11 cellular contexts compared by ENCODE assay signal in the genomic region with DNA sequence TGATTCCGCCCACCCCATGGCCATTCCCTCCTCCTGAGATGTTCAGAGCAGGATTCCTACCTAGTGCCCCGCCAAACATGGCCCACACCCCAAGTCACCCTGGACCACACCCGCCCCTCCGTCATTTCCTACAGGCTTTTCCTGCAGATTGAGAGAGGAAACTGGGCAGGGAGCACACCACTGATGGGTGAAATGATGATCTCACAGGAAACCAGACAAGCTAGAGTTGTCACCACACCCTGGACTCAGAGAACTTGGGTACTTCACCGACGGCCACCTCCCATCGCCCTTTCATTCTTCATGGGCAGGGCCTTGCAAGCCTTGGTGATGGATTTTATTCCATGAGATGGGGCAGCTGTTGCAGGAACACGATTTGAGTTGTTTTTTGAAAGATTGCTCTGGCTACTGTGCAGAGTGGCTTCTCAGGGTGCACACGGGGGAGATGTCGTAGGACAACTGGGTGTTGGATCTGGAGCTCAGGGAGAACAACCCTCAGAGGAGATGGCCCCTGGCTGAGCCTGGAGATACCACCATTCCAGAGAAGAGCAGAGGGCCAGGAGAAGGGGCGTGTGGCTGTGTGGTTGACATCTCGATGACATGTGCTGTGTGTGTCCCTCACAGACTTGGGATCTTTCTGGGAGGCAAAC. TPM values are rescaled to one million over a fixed set of nuclear protein-coding genes. Genes with fewer than 3 reads are reported as not detected.
DNase-seq lines count a peak whose midpoint lies in the region; ATAC-seq and TF ChIP-seq lines count a peak whose summit lies in the region.
"Had no signal": no experiment of that assay in that cellular context is flagged by ENCODE, and none has a peak within 500 bp of the region (broad histone marks: within the 10 kb centered on the region; RNA-seq: fewer than 3 reads in every experiment).

No MANE protein-coding gene starts in this region.

- H3K9me3 ChIP-seq in hepatocyte (ENCODE audit: low read depth): no peaks in the 10 kb centered on the region

- TF ChIP-seq CTCF in hepatocyte (IDR thresholded peaks at IDR 0.05; ENCODE audit: poor library complexity): no peak

- H3K4me3 ChIP-seq in hepatocyte: no peak overlapping the region
- H3K4me3 ChIP-seq: SK-N-MC had no signal

- no peaks in the 10 kb centered on the region for H4K20me1 ChIP-seq in hepatocyte (ENCODE audit: insufficient read depth, poor library complexity, severe bottlenecking)

- H3K36me3 Mint-ChIP-seq in activated T-cell treated with anti-CD3 and anti-CD28 coated beads, Interleukin-2, amount 50 U/mL, for 72 hours (ENCODE audit: insufficient read depth in 2 of 2): no peaks in the 10 kb centered on the region

- no peaks in the 10 kb centered on the region for H3K27me3 ChIP-seq in hepatocyte

- H3K4me1 ChIP-seq in hepatocyte (ENCODE audit: insufficient read depth): no peaks in the 10 kb centered on the region

- no peaks in the 10 kb centered on the region for H3K27me3 Mint-ChIP-seq in activated T-cell treated with anti-CD3 and anti-CD28 coated beads, Interleukin-2, amount 50 U/mL, for 72 hours (ENCODE audit: low read depth)
- H3K27me3 Mint-ChIP-seq in stimulated activated naive CD8-positive, alpha-beta T cell treated with anti-CD3 and anti-CD28 coated beads, Interleukin-15, amount 100 ng/mL, for 72 hours: peaks cover under 1% of the 10 kb centered on the region

- peak overlapping the region; percentile 42 to 68 for H3K4me3 Mint-ChIP-seq in activated T-cell treated with anti-CD3 and anti-CD28 coated beads, Interleukin-2, amount 50 U/mL, for 72 hours
- H3K4me3 Mint-ChIP-seq in stimulated activated naive CD8-positive, alpha-beta T cell treated with anti-CD3 and anti-CD28 coated beads, Interleukin-15, amount 100 ng/mL, for 72 hours: peak overlapping the region; percentile 33 to 34

- peak in 1 of 2 donors; percentile 66 for ATAC-seq in activated T-cell treated with anti-CD3 and anti-CD28 coated beads, Interleukin-2, amount 50 U/mL, for 72 hours (replicated peaks in 1 of 2)
- ATAC-seq in esophagus mucosa: peak; percentile 84
- peak; percentile 60 for ATAC-seq in stimulated activated naive CD8-positive, alpha-beta T cell treated with anti-CD3 and anti-CD28 coated beads, Interleukin-15, amount 100 ng/mL, for 72 hours

- WGBS in hepatocyte (ENCODE audit: low lambda C conversion rate, missing lambda C conversion rate): 95% methylated on average over 12 of the region's 12 CpGs

- peak overlapping the region; percentile 32 for H3K27ac Mint-ChIP-seq in activated T-cell treated with anti-CD3 and anti-CD28 coated beads, Interleukin-2, amount 50 U/mL, for 72 hours
- H3K27ac Mint-ChIP-seq in stimulated activated naive CD8-positive, alpha-beta T cell treated with anti-CD3 and anti-CD28 coated beads, Interleukin-15, amount 100 ng/mL, for 72 hours: peak overlapping the region in 1 of 2 donors; percentile 9

- H3K79me2 ChIP-seq in hepatocyte: no peaks in the 10 kb centered on the region

- no peaks in the 10 kb centered on the region for H3K36me3 ChIP-seq in hepatocyte (replicated peaks; ENCODE audit: insufficient read depth, low read depth)

- no peaks in the 10 kb centered on the region for H3K9me3 Mint-ChIP-seq in activated T-cell treated with anti-CD3 and anti-CD28 coated beads, Interleukin-2, amount 50 U/mL, for 72 hours
- no peaks in the 10 kb centered on the region for H3K9me3 Mint-ChIP-seq in stimulated activated naive CD8-positive, alpha-beta T cell treated with anti-CD3 and anti-CD28 coated beads, Interleukin-15, amount 100 ng/mL, for 72 hours

- DNase-seq in activated T-cell treated with anti-CD3 and anti-CD28 coated beads, Interleukin-2, amount 50 U/mL, for 72 hours: no peak
- DNase-seq in activated T-cell treated with anti-CD3 and anti-CD28 coated beads, Interleukin-2, amount 50 U/mL, for 48 hours: no peak
- DNase-seq in stimulated activated naive CD8-positive, alpha-beta T cell treated with anti-CD3 and anti-CD28 coated beads, Interleukin-15, amount 100 ng/mL, for 72 hours: no peak
- no peak for DNase-seq in activated CD8-positive, alpha-beta memory T cell treated with anti-CD3 and anti-CD28 coated beads, Interleukin-2, amount 50 U/mL, for 48 hours
- no peak for DNase-seq in hepatocyte (ENCODE audit: low spot score)
- DNase-seq: foreskin melanocyte, NCI-H1930 had no signal

- H2AFZ ChIP-seq in hepatocyte: no peak overlapping the region

- H3K4me2 ChIP-seq in hepatocyte: no peak overlapping the region

- no peaks in the 10 kb centered on the region for H3K9me2 ChIP-seq in hepatocyte (replicated peaks; ENCODE audit: insufficient read depth)

- no peak overlapping the region for H3K27ac ChIP-seq in hepatocyte
- H3K27ac ChIP-seq: HL-60, SK-N-MC had no signal

- peaks cover 22% of the 10 kb centered on the region for H3K4me1 Mint-ChIP-seq in activated T-cell treated with anti-CD3 and anti-CD28 coated beads, Interleukin-2, amount 50 U/mL, for 72 hours (ENCODE audit: low read depth)
- H3K4me1 Mint-ChIP-seq in stimulated activated naive CD8-positive, alpha-beta T cell treated with anti-CD3 and anti-CD28 coated beads, Interleukin-15, amount 100 ng/mL, for 72 hours: peaks cover 30% of the 10 kb centered on the region

RNA-seq across cellular contexts. Expression of a gene that starts 7.4 kb away (rescaled TPM):
- total RNA-seq in activated T-cell treated with anti-CD3 and anti-CD28 coated beads, Interleukin-2, amount 50 U/mL, for 72 hours: 1 to 10 TPM; 2.4 to 4.3 TPM
- total RNA-seq in esophagus mucosa (12.7 TPM), hepatocyte (19.0 and 29.6 TPM in 2 replicates)
- 30.8 and 51.3 TPM in 2 replicates for polyA plus RNA-seq in hepatocyte

RNA-seq across cellular contexts. Expression of a gene that starts 8.3 kb away (rescaled TPM):
- total RNA-seq in activated T-cell treated with anti-CD3 and anti-CD28 coated beads, Interleukin-2, amount 50 U/mL, for 72 hours: 10 to 100 TPM; 13.6 to 16.7 TPM
- total RNA-seq in esophagus mucosa (35.2 TPM), hepatocyte (19.9 and 26.1 TPM in 2 replicates)
- 36.9 and 49.0 TPM in 2 replicates for polyA plus RNA-seq in hepatocyte

RNA-seq across cellular contexts. Expression of a gene that starts 17.0 kb away (rescaled TPM):
- total RNA-seq in activated T-cell treated with anti-CD3 and anti-CD28 coated beads, Interleukin-2, amount 50 U/mL, for 72 hours: under 1 TPM; 0.44 to 0.82 TPM
- total RNA-seq in esophagus mucosa (5.2 TPM), hepatocyte (360 and 362 TPM in 2 replicates)
- 739 and 801 TPM in 2 replicates for polyA plus RNA-seq in hepatocyte
- polyA plus RNA-seq: neural cell had no signal

RNA-seq across cellular contexts. Expression of a gene that starts 41.1 kb away (rescaled TPM):
- total RNA-seq in activated T-cell treated with anti-CD3 and anti-CD28 coated beads, Interleukin-2, amount 50 U/mL, for 72 hours: 1 to 10 TPM in 1 of 2 donors, under 1 TPM in 1; 0.84 to 1.6 TPM
- 1.1 TPM for total RNA-seq in esophagus mucosa
- total RNA-seq in hepatocyte: 5.4 and 7.8 TPM in 2 replicates
- 8.6 and 11.3 TPM in 2 replicates for polyA plus RNA-seq in hepatocyte

Comparison
In these comparisons a context has a peak if more than half of its experiments do, and no peak if none do; other contexts are left out.
1. RNA of a gene that starts 17.0 kb away (total RNA-seq): 360 to 362 TPM in hepatocyte; 5.2 TPM in esophagus mucosa (single experiment) and 0.44 to 0.82 TPM in activated T-cell treated with anti-CD3 and anti-CD28 coated beads, Interleukin-2, amount 50 U/mL, for 72 hours; every median in the first group is over 10 times any median in the second.